17 cellular contexts compared by ENCODE assay signal in genomic region chr22:42813501-42813900, GRCh38. TPM values are rescaled to one million over a fixed set of nuclear protein-coding genes. Genes with fewer than 3 reads are reported as not detected.
DNase-seq lines count a peak whose midpoint lies in the region; ATAC-seq, FAIRE-seq and TF ChIP-seq lines count a peak whose summit lies in the region.
"Had no signal": no experiment of that assay in that cellular context is flagged by ENCODE, and none has a peak within 500 bp of the region (broad histone marks: within the 10 kb centered on the region; RNA-seq: fewer than 3 reads in every experiment).

No MANE protein-coding gene starts in this region.

- no peaks in the 10 kb centered on the region for H3K4me1 Mint-ChIP-seq in progenitor cell of endocrine pancreas (ENCODE audit: low read depth)
- H3K4me1 Mint-ChIP-seq: B cell had no signal

- H3K4me3 Mint-ChIP-seq in progenitor cell of endocrine pancreas (ENCODE audit: low read depth) = no peak overlapping the region
- H3K4me3 Mint-ChIP-seq: B cell; CD4-positive, CD25-positive, alpha-beta regulatory T cell had no signal

- WGBS in prostate gland = 63% methylated on average over 7 of the region's 7 CpGs

- H3K4me2 ChIP-seq in KMS-11 = no peak overlapping the region; the same call in 1 of the 2 replicates

- H3K4me3 ChIP-seq in KMS-11 (IDR thresholded peaks at IDR 0.05; ENCODE audit: insufficient read depth, low read depth, low read length) = no peak overlapping the region
- H3K4me3 ChIP-seq in fibroblast of mammary gland (ENCODE audit: control insufficient read depth, low read depth, low read length) = no peak overlapping the region
- no peak overlapping the region for H3K4me3 ChIP-seq in prostate gland

- H3K27ac ChIP-seq in KMS-11 (peak overlapping the region; percentile 78; the same call in 1 of the 2 replicates), prostate gland (peak overlapping the region; percentile 75 to 83)

- H3K4me1 ChIP-seq in KMS-11 (ENCODE audit: low read depth, poor library complexity, severe bottlenecking) = peaks cover 32% of the 10 kb centered on the region
- H3K4me1 ChIP-seq in prostate gland (replicated peaks) = peaks cover 6% of the 10 kb centered on the region

- ATAC-seq in HG03520 (IDR thresholded peaks at IDR 0.05; ENCODE audit: unreplicated experiment) = no peak
- ATAC-seq: HCT116, SK-N-SH treated with all-trans-retinoic acid at 6 μM for 48 hours had no signal

- DNase-seq in GM19239 (ENCODE audit: insufficient read length, low spot score) (no peak), fibroblast of mammary gland (ENCODE audit: low read depth) (peak; percentile 12), prostate gland (ENCODE audit: low spot score) (no peak), progenitor cell of endocrine pancreas (ENCODE audit: low spot score, unreplicated experiment) (no peak), Kasumi-1 (lab: John Stamatoyannopoulos, UW) (no peak)
- DNase-seq: Calu3; CD4-positive, CD25-positive, alpha-beta regulatory T cell; NCI-H187; NCI-H345; NCI-H526; SHP77 treated with DMSO at 0.1 percent for 48 hours had no signal

- H3K9ac ChIP-seq in KMS-11 = no peak overlapping the region

- H3K36me3 ChIP-seq in KMS-11 (ENCODE audit: insufficient read depth) (no peaks in the 10 kb centered on the region), prostate gland (no peaks in the 10 kb centered on the region)

- H3K36me3 Mint-ChIP-seq in progenitor cell of endocrine pancreas (ENCODE audit: insufficient read depth) = peaks cover 6% of the 10 kb centered on the region

- H4K20me1 ChIP-seq in KMS-11 (ENCODE audit: insufficient read depth) = no peaks in the 10 kb centered on the region

- FAIRE-seq in GM19239 (lab: Jason Lieb, UNC) = peak; percentile 18
- FAIRE-seq: RCC 7860 had no signal

- H3K27ac Mint-ChIP-seq in progenitor cell of endocrine pancreas = no peak overlapping the region
- H3K27ac Mint-ChIP-seq: B cell had no signal

- H3K9me3 Mint-ChIP-seq in progenitor cell of endocrine pancreas (ENCODE audit: low read depth) = no peaks in the 10 kb centered on the region
- H3K9me3 Mint-ChIP-seq: CD4-positive, CD25-positive, alpha-beta regulatory T cell had no signal

- no peaks in the 10 kb centered on the region for H3K27me3 Mint-ChIP-seq in progenitor cell of endocrine pancreas
- H3K27me3 Mint-ChIP-seq: B cell; CD4-positive, CD25-positive, alpha-beta regulatory T cell had no signal

- TF ChIP-seq POLR2A in prostate gland (IDR thresholded peaks at IDR 0.05) = no peak

- H3K27me3 ChIP-seq in KMS-11 (ENCODE audit: insufficient read depth, low read depth) = no peaks in the 10 kb centered on the region
- H3K27me3 ChIP-seq in prostate gland (replicated peaks; ENCODE audit: insufficient read depth) = no peaks in the 10 kb centered on the region

- no peak for TF ChIP-seq CTCF in KMS-11 (conservative IDR thresholded peaks at IDR 0.05; ENCODE audit: low read depth, low read length)
- no peak for TF ChIP-seq CTCF in fibroblast of mammary gland (conservative IDR thresholded peaks at IDR 0.05; ENCODE audit: control insufficient read depth, insufficient read depth, low read depth, low read length)
- TF ChIP-seq CTCF in prostate gland (IDR thresholded peaks at IDR 0.05) = no peak
- TF ChIP-seq CTCF in progenitor cell of endocrine pancreas (IDR thresholded peaks at IDR 0.05; ENCODE audit: unreplicated experiment) = no peak

- H3K79me2 ChIP-seq in KMS-11 (ENCODE audit: insufficient read depth, low read depth) = no peaks in the 10 kb centered on the region

- intact Hi-C loops in prostate gland (cut with DNase I) = no loop called here

- no peak overlapping the region for H2AFZ ChIP-seq in KMS-11 (ENCODE audit: low read depth)

- no peaks in the 10 kb centered on the region for H3K9me3 ChIP-seq in prostate gland

RNA-seq across cellular contexts. Expression of gene ARFGAP3, which starts 43.6 kb away (rescaled TPM):
- total RNA-seq in prostate gland = 100 to 1,000 TPM in 1 of 2 donors, 10 to 100 TPM in 1; 92.9 to 127 TPM
- 26.3 and 26.7 TPM in 2 replicates for total RNA-seq in progenitor cell of endocrine pancreas
